Comparison of ENCODE assay signal across 1 cellular context in genomic region chr22:24435861-24436351, GRCh38.
TF ChIP-seq lines count a peak whose summit lies in the region.

No MANE protein-coding gene starts in this region.

TF ChIP-seq in SK-N-SH, 30 proteins besides CTCF, POLR2A, EP300 and RAD21 (continued from another document):
- no peak for TF ChIP-seq REST (IDR thresholded peaks at IDR 0.05; ENCODE audit: low read depth, low read length)
- no peak for TF ChIP-seq MEF2A (IDR thresholded peaks at IDR 0.05; ENCODE audit: borderline replicate concordance, low read depth)
- TF ChIP-seq MAX (IDR thresholded peaks at IDR 0.05; ENCODE audit: low read depth): no peak
- no peak for TF ChIP-seq EZH2phosphoT487 (IDR thresholded peaks at IDR 0.05; ENCODE audit: borderline replicate concordance, low read depth)
- no peak for TF ChIP-seq IRF3 (IDR thresholded peaks at IDR 0.05; ENCODE audit: low read depth, low read length)
- TF ChIP-seq GATA2 (CRISPR knock-in tag; IDR thresholded peaks at IDR 0.05): no peak
- no peak for TF ChIP-seq TCF12 (IDR thresholded peaks at IDR 0.05)
- TF ChIP-seq NRF1 (IDR thresholded peaks at IDR 0.05; ENCODE audit: low read depth, low read length): no peak
- TF ChIP-seq RXRA (IDR thresholded peaks at IDR 0.05; ENCODE audit: borderline replicate concordance, low read depth): no peak
- TF ChIP-seq USF2 (IDR thresholded peaks at IDR 0.05; ENCODE audit: borderline replicate concordance, low read depth, low read length): no peak
- TF ChIP-seq JUND (IDR thresholded peaks at IDR 0.05): no peak
- TF ChIP-seq TEAD4 (IDR thresholded peaks at IDR 0.05; ENCODE audit: borderline replicate concordance, insufficient read depth): no peak
